ENCODE assay signal across 34 cellular contexts in genomic region chr2:165237056-165237455, GRCh38.
"Had no signal": no experiment of that assay in that cellular context is flagged by ENCODE, and none has a peak within 500 bp of the region (broad histone marks: within the 10 kb centered on the region; RNA-seq: fewer than 3 reads in every experiment).

No MANE protein-coding gene starts in this region.

- H3K4me3 ChIP-seq: MG63 had no signal

- H3K27me3 ChIP-seq: MG63 had no signal

- H3K9me3 ChIP-seq: MG63 had no signal

- H3K4me2 ChIP-seq: KMS-11 had no signal

- H3K9ac ChIP-seq: KMS-11 had no signal

- H3K36me3 ChIP-seq: MG63 had no signal

- DNase-seq: Karpas-422, Kasumi-1, MG63, MM.1S, MV-4-11, NCI-H1048, NCI-H1092, NCI-H1092 treated with DMSO at 0.1 percent for 48 hours, NCI-H1105, NCI-H1105 treated with DMSO at 0.1 percent for 48 hours, NCI-H1417, NCI-H1417 treated with DMSO at 0.1 percent for 48 hours, NCI-H1436, NCI-H1436 treated with DMSO at 0.1 percent for 48 hours, NCI-H146, NCI-H1694, NCI-H1694 treated with DMSO at 0.1 percent for 48 hours, NCI-H187, NCI-H187 treated with DMSO at 0.1 percent for 48 hours, NCI-H1930, NCI-H2029, NCI-H2029 treated with DMSO at 0.1 percent for 48 hours, NCI-H2081, NCI-H2081 treated with DMSO at 0.1 percent for 48 hours, NCI-H2107, NCI-H2171, NCI-H2171 treated with DMSO at 0.1 percent for 48 hours, NCI-H2227 treated with DMSO at 0.1 percent for 48 hours, NCI-H226, NCI-H345, NCI-H446, NCI-H446 treated with DMSO at 0.1 percent for 48 hours, NCI-H510A had no signal

- H3K27ac ChIP-seq: KMS-11 had no signal
